Comparison of ENCODE assay signal across 19 cellular contexts in the genomic region with DNA sequence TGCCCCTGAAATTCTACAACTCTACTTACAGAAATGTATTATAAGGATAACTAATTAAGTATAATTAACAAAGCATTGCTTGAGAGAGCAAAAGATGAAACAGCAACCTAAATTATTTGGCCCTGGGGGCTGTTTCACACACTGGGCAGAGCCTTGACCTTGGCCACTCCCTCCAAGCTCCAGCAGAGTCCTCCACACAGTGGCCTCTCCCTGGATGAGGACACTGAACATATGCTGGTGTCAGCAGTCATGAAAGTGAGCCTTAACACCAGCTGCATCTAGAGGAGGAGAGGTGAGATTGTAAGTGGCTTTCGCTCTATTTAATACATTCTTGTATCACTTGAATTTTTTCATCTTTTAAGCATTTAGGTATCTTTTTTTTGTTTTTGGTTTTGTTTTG.
"Had no signal": no experiment of that assay in that cellular context is flagged by ENCODE, and none has a peak within 500 bp of the region (broad histone marks: within the 10 kb centered on the region; RNA-seq: fewer than 3 reads in every experiment).

No MANE protein-coding gene starts in this region.

- H3K27me3 ChIP-seq: gastrocnemius medialis, stomach had no signal

- DNase-seq: effector memory CD4-positive, alpha-beta T cell; gastrocnemius medialis; kidney; left cardiac atrium; left ventricle myocardium inferior; lower lobe of right lung; stimulated activated CD4-positive, alpha-beta T cell treated with anti-CD3 and anti-CD28 coated beads, Interleukin-2, amount 100 ng/mL, for 24 hours; stimulated activated CD4-positive, alpha-beta T cell treated with anti-CD3 and anti-CD28 coated beads, Interleukin-4, amount 100 ng/mL, for 4 hours; stimulated activated naive CD4-positive, alpha-beta T cell; stomach; substantia nigra; trophoblast cell had no signal

- H3K36me3 Mint-ChIP-seq: natural killer cell treated with Interleukin-12 subunit alpha and Interleukin-12 subunit beta and Interleukin-15 and Interleukin-18, amount 100 ng/mL, for 72 hours had no signal

- H3K27ac ChIP-seq: gastrocnemius medialis, left ventricle myocardium inferior, lower lobe of right lung, skin epidermis, stomach had no signal

- H3K27ac Mint-ChIP-seq: memory B cell; mesothelial cell of epicardium; natural killer cell treated with Interleukin-12 subunit alpha and Interleukin-12 subunit beta and Interleukin-15 and Interleukin-18, amount 100 ng/mL, for 72 hours had no signal

- ATAC-seq: esophagus mucosa; gastrocnemius medialis; lower lobe of right lung; natural killer cell treated with Interleukin-12 subunit alpha and Interleukin-12 subunit beta and Interleukin-15 and Interleukin-18, amount 100 ng/mL, for 72 hours; sciatic nerve had no signal

- H3K9me3 ChIP-seq: gastrocnemius medialis, left ventricle myocardium inferior, lower lobe of right lung, stomach had no signal

- H3K9me3 Mint-ChIP-seq: memory B cell; mesothelial cell of epicardium; natural killer cell treated with Interleukin-12 subunit alpha and Interleukin-12 subunit beta and Interleukin-15 and Interleukin-18, amount 100 ng/mL, for 72 hours had no signal

- H3K4me3 Mint-ChIP-seq: memory B cell; mesothelial cell of epicardium; natural killer cell treated with Interleukin-12 subunit alpha and Interleukin-12 subunit beta and Interleukin-15 and Interleukin-18, amount 100 ng/mL, for 72 hours had no signal

- H3K4me3 ChIP-seq: gastrocnemius medialis, left ventricle myocardium inferior, lower lobe of right lung, skin epidermis, stomach had no signal

- H3K27me3 Mint-ChIP-seq: memory B cell; natural killer cell treated with Interleukin-12 subunit alpha and Interleukin-12 subunit beta and Interleukin-15 and Interleukin-18, amount 100 ng/mL, for 72 hours had no signal

- H3K4me1 Mint-ChIP-seq: memory B cell, mesothelial cell of epicardium had no signal

- FAIRE-seq: endometrium, kidney had no signal

- H3K4me1 ChIP-seq: gastrocnemius medialis, left ventricle myocardium inferior, lower lobe of right lung, stomach had no signal
